In the genomic region with DNA sequence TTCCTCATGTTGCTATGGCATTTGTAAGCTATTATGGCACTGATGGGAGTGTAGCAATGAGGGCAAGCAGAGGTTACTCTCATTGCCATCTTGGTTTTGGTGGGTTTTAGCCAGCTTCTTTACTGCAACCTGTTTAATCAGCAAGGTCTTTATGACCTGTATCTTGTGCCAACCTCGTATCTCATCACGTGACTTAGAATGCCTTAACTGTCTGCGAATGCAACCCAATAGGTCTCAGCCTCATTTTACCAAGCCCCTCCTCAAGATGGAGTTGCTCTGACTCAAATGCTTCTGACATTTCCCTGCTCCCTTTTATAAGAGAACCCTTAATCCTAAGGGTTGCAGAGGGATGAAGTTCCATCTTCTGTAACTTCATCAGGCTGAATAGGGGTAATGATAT, we compare ENCODE assay signal across 8 cellular contexts.
"Had no signal": no experiment of that assay in that cellular context is flagged by ENCODE, and none has a peak within 500 bp of the region (broad histone marks: within the 10 kb centered on the region; RNA-seq: fewer than 3 reads in every experiment).

No MANE protein-coding gene starts in this region.

- H3K4me1 ChIP-seq: HAP-1 had no signal

- DNase-seq: GM23248, GOT3, H7, HFFc6, IMR-90 had no signal

- H3K4me3 Mint-ChIP-seq: HFFc6 had no signal

- H3K4me3 ChIP-seq: GM23248, HAP-1 had no signal

- H3K36me3 ChIP-seq: HAP-1 had no signal

- H3K9me3 ChIP-seq: HAP-1 had no signal

- H3K27ac ChIP-seq: GM23248, HL-60 had no signal

- H3K27ac Mint-ChIP-seq: HFFc6 had no signal

- ATAC-seq: HCT116 had no signal
